28 cellular contexts compared by ENCODE assay signal in the genomic region with DNA sequence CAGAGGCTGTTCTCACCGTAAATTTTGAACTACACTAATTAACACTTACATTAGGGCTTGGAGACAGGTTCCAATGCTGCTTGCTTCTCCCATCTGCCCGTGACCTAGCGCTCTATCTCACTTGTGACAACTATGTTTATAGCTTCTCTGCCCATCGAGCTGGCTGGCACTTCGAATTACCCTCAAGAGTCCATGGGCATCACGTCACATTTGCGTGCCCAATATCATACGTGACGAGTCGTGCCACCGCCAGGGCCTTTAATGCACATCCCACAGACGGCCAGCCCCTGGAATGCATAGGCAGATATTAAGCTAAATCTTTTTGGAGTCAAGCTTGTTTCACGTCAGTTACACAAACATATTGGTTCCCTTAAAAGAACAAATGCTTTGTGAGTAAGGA.
"Had no signal": no experiment of that assay in that cellular context is flagged by ENCODE, and none has a peak within 500 bp of the region (broad histone marks: within the 10 kb centered on the region; RNA-seq: fewer than 3 reads in every experiment).

No MANE protein-coding gene starts in this region.

- H3K9me3 ChIP-seq: colonic mucosa had no signal

- H3K27ac ChIP-seq: colonic mucosa, coronary artery, dorsolateral prefrontal cortex, epithelial cell of prostate, esophagus squamous epithelium, foreskin keratinocyte, gastrocnemius medialis, gastroesophageal sphincter, heart left ventricle, heart right ventricle had no signal

- DNase-seq: colonic mucosa; cortex of kidney; dermis blood vessel endothelial cell; dorsolateral prefrontal cortex; effector CD4-positive, alpha-beta T cell; effector CD8-positive, alpha-beta T cell; effector memory CD4-positive, alpha-beta T cell; effector memory CD8-positive, alpha-beta T cell; endodermal cell; erythroblast; esophagus squamous epithelium; foreskin fibroblast; foreskin keratinocyte; foreskin melanocyte; gastrocnemius medialis; glutamatergic neuron; head of caudate nucleus; heart left ventricle; heart right ventricle had no signal

- H3K27me3 ChIP-seq: colonic mucosa, esophagus squamous epithelium, foreskin keratinocyte, gastrocnemius medialis, gastroesophageal sphincter, heart left ventricle, heart right ventricle had no signal

- H3K4me1 ChIP-seq: colonic mucosa, esophagus squamous epithelium, foreskin keratinocyte, gastrocnemius medialis, gastroesophageal sphincter, heart left ventricle, heart right ventricle had no signal

- FAIRE-seq: colon, endometrium, endothelial cell of umbilical vein, frontal cortex had no signal

- ATAC-seq: effector memory CD8-positive, alpha-beta T cell; esophagus mucosa; foreskin keratinocyte; gastrocnemius medialis; gastroesophageal sphincter; heart left ventricle; heart right ventricle had no signal

- H3K27me3 Mint-ChIP-seq: dendritic cell treated with granulocyte-macrophage colony-stimulating factor and Interleukin-4, amounts not matched to agents 40 ng/mL and 50 ng/mL, for 4 days had no signal

- H3K36me3 ChIP-seq: colonic mucosa, esophagus squamous epithelium, gastrocnemius medialis, gastroesophageal sphincter, heart left ventricle, heart right ventricle had no signal

- H3K4me3 Mint-ChIP-seq: dendritic cell treated with granulocyte-macrophage colony-stimulating factor and Interleukin-4, amounts not matched to agents 40 ng/mL and 50 ng/mL, for 4 days; effector memory CD8-positive, alpha-beta T cell; endodermal cell had no signal

- H3K9me3 Mint-ChIP-seq: endodermal cell had no signal

- H3K4me3 ChIP-seq: colonic mucosa, coronary artery, dorsolateral prefrontal cortex, esophagus squamous epithelium, gastrocnemius medialis, gastroesophageal sphincter, heart left ventricle, heart right ventricle had no signal

- H3K27ac Mint-ChIP-seq: dendritic cell treated with granulocyte-macrophage colony-stimulating factor and Interleukin-4, amounts not matched to agents 40 ng/mL and 50 ng/mL, for 4 days; effector memory CD8-positive, alpha-beta T cell; endodermal cell had no signal
